In genomic region chr5:55421074-55421529, GRCh38 we compare ENCODE assay signal across 8 cellular contexts.
DNase-seq lines count a peak whose midpoint lies in the region; ATAC-seq and TF ChIP-seq lines count a peak whose summit lies in the region.

No MANE protein-coding gene starts in this region.

- H3K36me3 Mint-ChIP-seq in endothelial cell (ENCODE audit: low read depth, unreplicated experiment): peaks cover 15% of the 10 kb centered on the region

- peak overlapping the region; percentile 1 for H3K4me3 Mint-ChIP-seq in endothelial cell (ENCODE audit: unreplicated experiment)

- ATAC-seq in GM19397 (IDR thresholded peaks at IDR 0.05; ENCODE audit: unreplicated experiment) (peak; percentile 89), HG03159 (IDR thresholded peaks at IDR 0.05; ENCODE audit: unreplicated experiment) (peak; percentile 92)

- no peaks in the 10 kb centered on the region for H3K27me3 Mint-ChIP-seq in endothelial cell (ENCODE audit: unreplicated experiment)

- H3K27ac Mint-ChIP-seq in endothelial cell (ENCODE audit: unreplicated experiment): no peak overlapping the region

- H3K9me3 Mint-ChIP-seq in endothelial cell (ENCODE audit: unreplicated experiment): no peaks in the 10 kb centered on the region

- H3K4me1 Mint-ChIP-seq in endothelial cell (ENCODE audit: unreplicated experiment): no peaks in the 10 kb centered on the region

- in situ Hi-C loops in KBM-7 (cut with MboI; ENCODE audit: low pct_unique_long_range_greater_than_20kb, low sequenced_read_pairs): no loop called here

- DNase-seq in EH (ENCODE audit: low read depth) (peak; percentile 36), endothelial cell (ENCODE audit: low spot score) (no peak), dedifferentiated amniotic fluid mesenchymal stem cell (ENCODE audit: extremely low spot score) (no peak), NCI-H345 (lab: John Stamatoyannopoulos, UW) (no peak), KBM-7 (no peak), NCI-H748 (lab: John Stamatoyannopoulos, UW; ENCODE audit: unreplicated experiment) (no peak)

- no peak for TF ChIP-seq CTCF in endothelial cell (IDR thresholded peaks at IDR 0.05; ENCODE audit: unreplicated experiment)
